ENCODE assay signal across 11 cellular contexts in genomic region chr17:81221371-81221841, GRCh38. TPM values are rescaled to one million over a fixed set of nuclear protein-coding genes. Genes with fewer than 3 reads are reported as not detected.
DNase-seq lines count a peak whose midpoint lies in the region; ATAC-seq, FAIRE-seq and TF ChIP-seq lines count a peak whose summit lies in the region.
"Had no signal": no experiment of that assay in that cellular context is flagged by ENCODE, and none has a peak within 500 bp of the region (broad histone marks: within the 10 kb centered on the region; RNA-seq: fewer than 3 reads in every experiment).

No MANE protein-coding gene starts in this region.

- peaks cover 8% of the 10 kb centered on the region for H3K36me3 Mint-ChIP-seq in astrocyte (ENCODE audit: low read depth, unreplicated experiment)

- CTCF ChIA-PET in BJ (lab: Yijun Ruan, JAX): interaction anchor here (1.0 to 1.5 kb wide), 2 partner anchors 21 to 78 kb away, joined by 3 read pairs; no protein-coding TSS in a partner anchor

- no peak overlapping the region for H3K27ac ChIP-seq in HUES48 (ENCODE audit: low read depth, low read length)
- no peak overlapping the region for H3K27ac ChIP-seq in astrocyte (ENCODE audit: low read depth, low read length)
- H3K27ac ChIP-seq in mesodermal cell (ENCODE audit: low read depth, low read length, severe bottlenecking): no peak overlapping the region

- H3K9me3 Mint-ChIP-seq in astrocyte (ENCODE audit: unreplicated experiment): peaks cover 3% of the 10 kb centered on the region

- TF ChIP-seq CTCF in BJ (IDR thresholded peaks at IDR 0.05; ENCODE audit: insufficient read depth, low read depth, low read length) (no peak), astrocyte (IDR thresholded peaks at IDR 0.05; ENCODE audit: insufficient read depth, low read depth, low read length) (no peak)

- no peak overlapping the region for H3K9ac ChIP-seq in HUES48 (ENCODE audit: low read depth, low read length)
- H3K9ac ChIP-seq in astrocyte (ENCODE audit: low read length): peak overlapping the region; percentile 81

- peak overlapping the region; percentile 94 for H3K4me2 ChIP-seq in astrocyte (ENCODE audit: low read length)

- peak overlapping the region; percentile 77 for H3K4me3 Mint-ChIP-seq in astrocyte (ENCODE audit: unreplicated experiment)

- no peak for DNase-seq in BJ (ENCODE audit: low read depth)
- DNase-seq in astrocyte (ENCODE audit: low read depth): no peak
- no peak for DNase-seq in stimulated activated CD4-positive, alpha-beta T cell treated with anti-CD3 and anti-CD28 coated beads, Interleukin-2, amount 100 ng/mL, for 24 hours
- DNase-seq in RPMI8226: no peak
- DNase-seq: SHP77 had no signal

- H4K20me1 ChIP-seq in astrocyte (ENCODE audit: insufficient read depth, low read length): peaks cover 10% of the 10 kb centered on the region

- no peak for FAIRE-seq in astrocyte (lab: Jason Lieb, UNC)

- WGBS in mesodermal cell (ENCODE audit: insufficient coverage in 2 of 2), 2 experiments: 69 to 76% methylated on average over 7 to 11 of the region's 11 CpGs

- H3K36me3 ChIP-seq in BJ (ENCODE audit: control insufficient read depth, insufficient read depth, low read length): no peaks in the 10 kb centered on the region; the same call in 1 of the 2 replicates
- peaks cover 20% of the 10 kb centered on the region for H3K36me3 ChIP-seq in HUES48 (ENCODE audit: control insufficient read depth, insufficient read depth, low read length)
- H3K36me3 ChIP-seq in astrocyte (ENCODE audit: insufficient read depth, low read length): no peaks in the 10 kb centered on the region
- H3K36me3 ChIP-seq in mesodermal cell (ENCODE audit: control insufficient read depth, insufficient read depth, low read length): peaks cover 17% of the 10 kb centered on the region

- H2AFZ ChIP-seq in astrocyte (ENCODE audit: low read depth, low read length): peak overlapping the region; percentile 86

- H3K27me3 Mint-ChIP-seq in astrocyte (ENCODE audit: low read depth, unreplicated experiment): peaks cover 5% of the 10 kb centered on the region

- POLR2A ChIA-PET in BJ (lab: Charles Lee): no interaction called here

- peak overlapping the region; percentile 81 for H3K4me3 ChIP-seq in BJ (ENCODE audit: low read depth, low read length)
- peak overlapping the region; percentile 89 for H3K4me3 ChIP-seq in HUES48 (ENCODE audit: low read depth, low read length)
- H3K4me3 ChIP-seq in astrocyte (ENCODE audit: insufficient read depth, low read depth, low read length): peak overlapping the region; percentile 73
- H3K4me3 ChIP-seq in mesodermal cell (ENCODE audit: extremely low read depth, insufficient read depth, low read length, poor library complexity, severe bottlenecking): peak overlapping the region; percentile 8

- ATAC-seq in HG03280 (IDR thresholded peaks at IDR 0.05; ENCODE audit: unreplicated experiment) (no peak), HG03460 (IDR thresholded peaks at IDR 0.05; ENCODE audit: unreplicated experiment) (no peak)

- H3K4me1 ChIP-seq in HUES48 (ENCODE audit: control insufficient read depth, insufficient read depth, low read length): peaks cover 16% of the 10 kb centered on the region
- H3K4me1 ChIP-seq in astrocyte (ENCODE audit: insufficient read depth, low read length): peaks cover 17% of the 10 kb centered on the region
- H3K4me1 ChIP-seq in mesodermal cell (ENCODE audit: control insufficient read depth, insufficient read depth, low read length, poor library complexity, severe bottlenecking): peaks cover 8% of the 10 kb centered on the region

- peaks cover 12% of the 10 kb centered on the region for H3K79me2 ChIP-seq in astrocyte (ENCODE audit: insufficient read depth, low read length)

- H3K27me3 ChIP-seq in BJ (ENCODE audit: control insufficient read depth, insufficient read depth, low read length) (no peaks in the 10 kb centered on the region), HUES48 (ENCODE audit: control insufficient read depth, insufficient read depth, low read length) (no peaks in the 10 kb centered on the region; the same call in 1 of the 2 replicates), astrocyte (ENCODE audit: insufficient read depth, low read length) (no peaks in the 10 kb centered on the region)

- H3K4me1 Mint-ChIP-seq in astrocyte (ENCODE audit: low read depth, unreplicated experiment): no peaks in the 10 kb centered on the region

- H3K27ac Mint-ChIP-seq in astrocyte (ENCODE audit: unreplicated experiment): no peak overlapping the region

- no peaks in the 10 kb centered on the region for H3K9me3 ChIP-seq in HUES48 (ENCODE audit: control insufficient read depth, insufficient read depth, low read length)
- H3K9me3 ChIP-seq in astrocyte (ENCODE audit: insufficient read depth, low read depth, low read length): no peaks in the 10 kb centered on the region
- H3K9me3 ChIP-seq in mesodermal cell (ENCODE audit: control insufficient read depth, low read length): no peaks in the 10 kb centered on the region

RNA-seq across cellular contexts. Expression of gene CEP131, which starts 1.4 kb away (rescaled TPM):
- 3.7 and 4.9 TPM in 2 replicates for polyA plus RNA-seq in BJ (2011; rRNA removed)
- polyA minus RNA-seq in BJ (2011; rRNA and poly(A)+ RNA removed): 3.5 and 5.4 TPM in 2 replicates
- 5.8 and 5.9 TPM in 2 replicates for total RNA-seq in astrocyte
- 16.1 TPM for polyA plus RNA-seq in mesodermal cell (2013, experiment 1 of 2)
- 14.0 TPM for polyA plus RNA-seq in mesodermal cell (2013, experiment 2 of 2)

RNA-seq across cellular contexts. Expression of gene TEPSIN, which starts 17.4 kb away (rescaled TPM):
- 7.5 and 19.4 TPM in 2 replicates for polyA plus RNA-seq in BJ (2011; rRNA removed)
- 4.6 and 8.3 TPM in 2 replicates for polyA minus RNA-seq in BJ (2011; rRNA and poly(A)+ RNA removed)
- 26.4 and 28.7 TPM in 2 replicates for total RNA-seq in astrocyte
- polyA plus RNA-seq in mesodermal cell (2013, experiment 1 of 2): 23.7 TPM
- 18.4 TPM for polyA plus RNA-seq in mesodermal cell (2013, experiment 2 of 2)

RNA-seq across cellular contexts. Expression of gene NDUFAF8, which starts 17.7 kb away (rescaled TPM):
- polyA plus RNA-seq in BJ (2011; rRNA removed): 70.8 and 130 TPM in 2 replicates
- 12.1 and 14.0 TPM in 2 replicates for polyA minus RNA-seq in BJ (2011; rRNA and poly(A)+ RNA removed)
- 52.6 and 67.2 TPM in 2 replicates for total RNA-seq in astrocyte
- 44.8 TPM for polyA plus RNA-seq in mesodermal cell (2013, experiment 1 of 2)
- polyA plus RNA-seq in mesodermal cell (2013, experiment 2 of 2): 45.9 TPM

RNA-seq across cellular contexts. Expression of gene AATK, which starts 55.4 kb away (rescaled TPM):
- 0.13 and 0.29 TPM in 2 replicates for polyA plus RNA-seq in BJ (2011; rRNA removed)
- polyA minus RNA-seq in BJ (2011; rRNA and poly(A)+ RNA removed): 0.21 TPM in 1 of 2 replicates, not detected in the other
- total RNA-seq in astrocyte: 0.41 and 0.54 TPM in 2 replicates
- polyA plus RNA-seq in mesodermal cell (2013, experiment 1 of 2): 1.7 TPM
- 0.40 TPM for polyA plus RNA-seq in mesodermal cell (2013, experiment 2 of 2)

RNA-seq across cellular contexts. Expression of gene PVALEF, which starts 56.1 kb away (rescaled TPM):
- polyA plus RNA-seq in BJ (2011; rRNA removed): not detected in 2 replicates
- polyA minus RNA-seq in BJ (2011; rRNA and poly(A)+ RNA removed): not detected in 2 replicates
- total RNA-seq in astrocyte: not detected in 2 replicates
- polyA plus RNA-seq in mesodermal cell (2013, experiment 1 of 2): not detected
- polyA plus RNA-seq in mesodermal cell (2013, experiment 2 of 2): not detected
- total RNA-seq: liver had no signal
- polyA plus RNA-seq: adipose tissue, liver had no signal

Comparison
In these comparisons a context has a peak if more than half of its experiments do, and no peak if none do; other contexts are left out.
1. H3K4me3 ChIP-seq: peak in every context shown above with its lines; median percentile 89 in HUES48; 81 in BJ; 73 in astrocyte; 8 in mesodermal cell.